Comparison of ENCODE assay signal across 9 cellular contexts in the genomic region with DNA sequence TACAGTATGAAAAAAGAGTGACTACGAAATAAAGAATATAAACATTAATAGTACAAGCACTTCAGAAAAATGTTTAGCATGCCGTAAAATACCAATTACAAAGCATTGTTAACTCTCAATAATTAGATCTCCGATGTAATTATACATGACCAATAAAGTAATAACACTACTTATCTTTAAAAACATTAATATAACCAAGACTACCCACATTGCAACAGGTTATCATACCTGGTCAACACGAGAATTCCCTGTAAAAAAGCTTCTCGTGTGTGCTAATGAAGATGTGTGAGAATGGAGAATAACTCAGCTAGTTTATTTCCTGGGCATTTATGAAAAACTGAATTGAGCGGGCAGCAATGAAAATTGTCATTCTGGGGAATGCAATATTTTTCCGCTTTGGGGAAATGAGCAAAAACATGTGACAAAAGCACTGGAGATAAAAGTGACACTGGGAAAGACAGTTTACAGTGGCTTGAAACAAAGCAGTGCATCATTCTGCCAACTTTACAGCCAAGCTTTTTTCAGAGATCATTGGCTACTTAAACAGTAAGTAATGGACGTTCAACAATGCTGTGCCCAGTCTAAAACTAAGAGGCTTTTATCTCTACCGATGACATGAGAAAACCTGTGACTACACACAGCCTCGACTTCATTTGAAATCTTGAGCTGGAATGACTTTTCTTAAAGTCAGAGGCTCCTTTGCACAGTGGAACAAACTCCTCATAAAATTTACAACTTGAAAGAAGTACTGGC. TPM values are rescaled to one million over a fixed set of nuclear protein-coding genes. Genes with fewer than 3 reads are reported as not detected.
A peak's percentile ranks its signal among the peaks of the same experiment; 100 is the strongest.
DNase-seq lines count a peak whose midpoint lies in the region; ATAC-seq and TF ChIP-seq lines count a peak whose summit lies in the region.
"Had no signal": no experiment of that assay in that cellular context is flagged by ENCODE, and none has a peak within 500 bp of the region (broad histone marks: within the 10 kb centered on the region; RNA-seq: fewer than 3 reads in every experiment).

No MANE protein-coding gene starts in this region.

- CTCF ChIA-PET in activated CD4-positive, alpha-beta memory T cell treated with anti-CD3 and anti-CD28 coated beads, Interleukin-2, amount 10 ng/mL, durations not matched to agents 7 days and 5 days (lab: Charles Lee), result interaction anchor here (0.9 to 1.9 kb wide), 6 partner anchors 10 to 124 kb away, joined by 3 to 6 read pairs (median 4); a partner anchor contains a TSS

- H3K4me1 ChIP-seq in thoracic aorta (ENCODE audit: control insufficient read depth in 1 of 2, low read depth in 2 of 2), result peaks cover 10 to 36% of the 10 kb centered on the region in 2 donors
- peaks cover 24% of the 10 kb centered on the region for H3K4me1 ChIP-seq in BE2C

- peaks cover 84% of the 10 kb centered on the region for H3K4me1 Mint-ChIP-seq in activated T-cell treated with anti-CD3 and anti-CD28 coated beads, Interleukin-2, amount 50 U/mL, for 24 hours (ENCODE audit: low read depth)
- H3K4me1 Mint-ChIP-seq in activated CD4-positive, alpha-beta memory T cell treated with anti-CD3 and anti-CD28 coated beads, Interleukin-2, amount 10 ng/mL, durations not matched to agents 7 days and 5 days, result peaks cover 57% of the 10 kb centered on the region
- peaks cover 17% of the 10 kb centered on the region for H3K4me1 Mint-ChIP-seq in memory B cell

- peak overlapping the region; percentile 96 for H3K27ac Mint-ChIP-seq in activated T-cell treated with anti-CD3 and anti-CD28 coated beads, Interleukin-2, amount 50 U/mL, for 24 hours
- peak overlapping the region; percentile 74 for H3K27ac Mint-ChIP-seq in activated CD4-positive, alpha-beta memory T cell treated with anti-CD3 and anti-CD28 coated beads, Interleukin-2, amount 10 ng/mL, durations not matched to agents 7 days and 5 days
- H3K27ac Mint-ChIP-seq in memory B cell, result peak overlapping the region; percentile 98

- TF ChIP-seq CTCF in thoracic aorta (IDR thresholded peaks at IDR 0.05), result no peak
- no peak for TF ChIP-seq CTCF in BE2C (IDR thresholded peaks at IDR 0.05; ENCODE audit: low read depth, low read length)

- no peaks in the 10 kb centered on the region for H3K36me3 ChIP-seq in thoracic aorta
- no peaks in the 10 kb centered on the region for H3K36me3 ChIP-seq in BE2C

- no peak for DNase-seq in activated T-cell treated with anti-CD3 and anti-CD28 coated beads, Interleukin-2, amount 50 U/mL, for 24 hours
- no peak for DNase-seq in activated T-cell treated with anti-CD3 and anti-CD28 coated beads, Interleukin-2, amount 50 U/mL, for 1 hour
- no peak for DNase-seq in activated CD4-positive, alpha-beta memory T cell treated with anti-CD3 and anti-CD28 coated beads, Interleukin-2, amount 10 ng/mL, durations not matched to agents 7 days and 5 days
- no peak for DNase-seq in memory B cell (ENCODE audit: low spot score in 2 of 2)
- DNase-seq in thoracic aorta (ENCODE audit: low spot score), result no peak
- no peak for DNase-seq in NCI-H446 treated with DMSO at 0.1 percent for 48 hours (lab: John Stamatoyannopoulos, UW)
- DNase-seq in BE2C, result no peak
- DNase-seq: stimulated activated CD4-positive, alpha-beta T cell treated with anti-CD3 and anti-CD28 coated beads, Interleukin-1b, Interleukin-23, amount 100 ng/mL, for 48 hours had no signal

- H3K27me3 ChIP-seq in thoracic aorta (replicated peaks; ENCODE audit: insufficient read depth) (no peaks in the 10 kb centered on the region), BE2C (no peaks in the 10 kb centered on the region)

- no peaks in the 10 kb centered on the region for H3K27me3 Mint-ChIP-seq in activated T-cell treated with anti-CD3 and anti-CD28 coated beads, Interleukin-2, amount 50 U/mL, for 24 hours
- H3K27me3 Mint-ChIP-seq in activated CD4-positive, alpha-beta memory T cell treated with anti-CD3 and anti-CD28 coated beads, Interleukin-2, amount 10 ng/mL, durations not matched to agents 7 days and 5 days, result no peaks in the 10 kb centered on the region
- H3K27me3 Mint-ChIP-seq in memory B cell, result no peaks in the 10 kb centered on the region

- H3K4me3 ChIP-seq in thoracic aorta (peak overlapping the region; percentile 86), BE2C (ENCODE audit: low read depth, low read length) (no peak overlapping the region)

- peaks cover 69% of the 10 kb centered on the region for H3K36me3 Mint-ChIP-seq in activated T-cell treated with anti-CD3 and anti-CD28 coated beads, Interleukin-2, amount 50 U/mL, for 24 hours (ENCODE audit: low read depth)
- H3K36me3 Mint-ChIP-seq in activated CD4-positive, alpha-beta memory T cell treated with anti-CD3 and anti-CD28 coated beads, Interleukin-2, amount 10 ng/mL, durations not matched to agents 7 days and 5 days (ENCODE audit: low read depth), result peaks cover 40% of the 10 kb centered on the region
- peaks cover 8% of the 10 kb centered on the region for H3K36me3 Mint-ChIP-seq in memory B cell

- H3K27ac ChIP-seq in thoracic aorta, result peak overlapping the region; percentile 86 to 96

- peak overlapping the region; percentile 80 for H3K4me3 Mint-ChIP-seq in activated T-cell treated with anti-CD3 and anti-CD28 coated beads, Interleukin-2, amount 50 U/mL, for 24 hours
- peak overlapping the region; percentile 79 for H3K4me3 Mint-ChIP-seq in activated CD4-positive, alpha-beta memory T cell treated with anti-CD3 and anti-CD28 coated beads, Interleukin-2, amount 10 ng/mL, durations not matched to agents 7 days and 5 days
- peak overlapping the region; percentile 85 for H3K4me3 Mint-ChIP-seq in memory B cell

- H3K9me3 ChIP-seq in thoracic aorta (no peaks in the 10 kb centered on the region), BE2C (no peaks in the 10 kb centered on the region)

- no peaks in the 10 kb centered on the region for H3K9me3 Mint-ChIP-seq in activated T-cell treated with anti-CD3 and anti-CD28 coated beads, Interleukin-2, amount 50 U/mL, for 24 hours
- H3K9me3 Mint-ChIP-seq in activated CD4-positive, alpha-beta memory T cell treated with anti-CD3 and anti-CD28 coated beads, Interleukin-2, amount 10 ng/mL, durations not matched to agents 7 days and 5 days, result no peaks in the 10 kb centered on the region
- H3K9me3 Mint-ChIP-seq in memory B cell, result no peaks in the 10 kb centered on the region

- no peak for ATAC-seq in memory B cell (ENCODE audit: low read depth)
- no peak for ATAC-seq in thoracic aorta (ENCODE audit: insufficient number of reproducible peaks, low FRiP score, low read depth)
- no peak for ATAC-seq in HG03135 (IDR thresholded peaks at IDR 0.05; ENCODE audit: unreplicated experiment)

- POLR2A ChIA-PET in activated CD4-positive, alpha-beta memory T cell treated with anti-CD3 and anti-CD28 coated beads, Interleukin-2, amount 10 ng/mL, durations not matched to agents 7 days and 5 days (lab: Charles Lee), result interaction anchor here (0.8 to 4.3 kb wide), 10 partner anchors 7 to 69 kb away, joined by 3 to 27 read pairs (median 8); no protein-coding TSS in a partner anchor

RNA-seq across cellular contexts. Expression of a gene that starts 34.7 kb away (rescaled TPM):
- 10 to 100 TPM; 43.6 to 44.4 TPM for total RNA-seq in activated CD4-positive, alpha-beta memory T cell treated with anti-CD3 and anti-CD28 coated beads, Interleukin-2, amount 10 ng/mL, durations not matched to agents 7 days and 5 days
- total RNA-seq in thoracic aorta, result 10 to 100 TPM; 26.9 to 28.4 TPM
- polyA plus RNA-seq in BE2C (2012; ENCODE audit: insufficient read depth, insufficient read length, low read depth), result 0.25 TPM
